ENCODE assay signal across 7 cellular contexts in the genomic region with DNA sequence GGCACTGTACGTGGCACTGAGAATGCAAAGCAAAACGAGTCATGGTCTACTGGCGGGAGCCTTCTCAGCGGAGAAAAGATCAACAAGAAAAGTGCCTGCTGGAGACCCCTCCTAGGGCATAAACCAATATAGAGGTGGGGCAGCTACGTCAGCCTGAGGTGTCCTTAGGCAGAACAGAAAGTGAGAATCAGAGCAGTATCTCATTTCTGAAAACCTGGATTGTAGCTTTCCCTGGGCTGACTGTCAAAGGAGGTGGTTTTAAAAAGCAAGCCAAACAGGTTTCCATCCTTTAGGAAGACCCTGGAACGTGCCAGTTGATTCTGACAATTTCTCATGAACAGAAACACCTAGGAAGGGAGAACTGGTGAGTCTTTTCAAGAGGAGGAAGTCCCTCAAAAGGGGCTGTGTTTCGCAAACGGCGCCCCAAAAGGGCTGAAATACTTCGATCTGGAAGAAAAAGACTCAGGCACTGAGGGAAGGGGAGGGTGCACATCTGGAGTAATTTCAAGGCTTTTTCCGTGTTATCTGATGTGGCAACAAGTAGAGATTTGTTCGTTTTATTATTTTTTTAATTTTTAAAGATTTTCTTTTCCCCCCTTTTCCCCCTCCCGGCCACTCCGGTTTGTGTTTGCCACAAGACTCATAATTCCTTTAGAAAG. TPM values are rescaled to one million over a fixed set of nuclear protein-coding genes. Genes with fewer than 3 reads are reported as not detected.
A peak's percentile ranks its signal among the peaks of the same experiment; 100 is the strongest.
DNase-seq lines count a peak whose midpoint lies in the region; ATAC-seq, FAIRE-seq and TF ChIP-seq lines count a peak whose summit lies in the region.
"Not testable (repeated sequence)": the region's sequence is repeated elsewhere in the genome, so short reads cannot be mapped to it uniquely, and the experiment has no call there.

No MANE protein-coding gene starts in this region.

- H3K4me3 ChIP-seq in GM23338 (peak overlapping the region; percentile 53), mononuclear cell (ENCODE audit: low read length) (peak overlapping the region; percentile 40), spleen (peak overlapping the region in 7 of 8 donors; percentile 7 to 58 (median 26))
- not testable (repeated sequence) for H3K4me3 ChIP-seq in PC-3 (ENCODE audit: low read length); astrocyte (ENCODE audit: insufficient read depth, low read depth, low read length); esophagus (ENCODE audit: low read depth in 1 of 2, low read length in 2 of 2)

- not testable (repeated sequence) for H3K9ac ChIP-seq in PC-3 (ENCODE audit: low read length); astrocyte (ENCODE audit: low read length)

- WGBS in esophagus, 2 donors: 16 to 17% methylated on average over 9 to 12 of the region's 14 CpGs
- WGBS in spleen, 5 donors: 5 to 24% (median 10%) methylated on average over 9 to 11 of the region's 14 CpGs

- POLR2A ChIA-PET in PC-3 (lab: Charles Lee; ENCODE audit: unreplicated experiment); activated CD8-positive, alpha-beta T cell treated with anti-CD3 and anti-CD28 coated beads for 36 hours (lab: Charles Lee): not testable (repeated sequence)

- not testable (repeated sequence) for H2AFZ ChIP-seq in GM23338; PC-3 (ENCODE audit: low read length); astrocyte (ENCODE audit: low read depth, low read length)

- TF ChIP-seq CTCF in GM23338 (conservative IDR thresholded peaks at IDR 0.05; ENCODE audit: low read depth in 2 of 2); PC-3 (conservative IDR thresholded peaks at IDR 0.05; ENCODE audit: low read depth, low read length); activated CD8-positive, alpha-beta T cell treated with anti-CD3 and anti-CD28 coated beads for 36 hours (IDR thresholded peaks at IDR 0.05); astrocyte (IDR thresholded peaks at IDR 0.05; ENCODE audit: insufficient read depth, low read depth, low read length); spleen (IDR thresholded peaks at IDR 0.05 in 8 of 11, conservative IDR thresholded peaks at IDR 0.05 in 3 of 11): not testable (repeated sequence)

- DNase-seq in GM23338 (ENCODE audit: low spot score); astrocyte (ENCODE audit: low read depth); spleen: not testable (repeated sequence)
- peak; percentile 7 for DNase-seq in PC-3
- DNase-seq in activated CD8-positive, alpha-beta T cell treated with anti-CD3 and anti-CD28 coated beads for 36 hours: peak; percentile 38

- H3K4me3 Mint-ChIP-seq in GM23338 (peak overlapping the region; percentile 62), astrocyte (ENCODE audit: unreplicated experiment) (peak overlapping the region; percentile 73)
- H3K4me3 Mint-ChIP-seq in activated CD8-positive, alpha-beta T cell treated with anti-CD3 and anti-CD28 coated beads for 36 hours: peak overlapping the region; percentile 80

- not testable (repeated sequence) for H3K9me2 ChIP-seq in GM23338 (ENCODE audit: insufficient read depth); PC-3 (replicated peaks; ENCODE audit: low read length)

- not testable (repeated sequence) for H3K79me2 ChIP-seq in GM23338 (replicated peaks; ENCODE audit: insufficient read depth); PC-3 (ENCODE audit: low read length); astrocyte (ENCODE audit: insufficient read depth, low read length)

- CTCF ChIA-PET in PC-3 (lab: Charles Lee); activated CD8-positive, alpha-beta T cell treated with anti-CD3 and anti-CD28 coated beads for 36 hours (lab: Charles Lee): not testable (repeated sequence)

- H4K20me1 ChIP-seq in GM23338 (replicated peaks; ENCODE audit: insufficient read depth); PC-3 (ENCODE audit: low read length); astrocyte (ENCODE audit: insufficient read depth, low read length): not testable (repeated sequence)

- not testable (repeated sequence) for H3K36me3 Mint-ChIP-seq in GM23338 (ENCODE audit: low read depth); activated CD8-positive, alpha-beta T cell treated with anti-CD3 and anti-CD28 coated beads for 36 hours (ENCODE audit: low read depth); astrocyte (ENCODE audit: low read depth, unreplicated experiment)

- not testable (repeated sequence) for H3K27ac Mint-ChIP-seq in GM23338; astrocyte (ENCODE audit: unreplicated experiment)
- H3K27ac Mint-ChIP-seq in activated CD8-positive, alpha-beta T cell treated with anti-CD3 and anti-CD28 coated beads for 36 hours: peak overlapping the region; percentile 93

- not testable (repeated sequence) for H3K4me1 Mint-ChIP-seq in GM23338; activated CD8-positive, alpha-beta T cell treated with anti-CD3 and anti-CD28 coated beads for 36 hours (ENCODE audit: low read depth); astrocyte (ENCODE audit: low read depth, unreplicated experiment)

- H3K9me3 Mint-ChIP-seq in GM23338; activated CD8-positive, alpha-beta T cell treated with anti-CD3 and anti-CD28 coated beads for 36 hours; astrocyte (ENCODE audit: unreplicated experiment): not testable (repeated sequence)

- not testable (repeated sequence) for H3K36me3 ChIP-seq in GM23338 (ENCODE audit: insufficient read depth); PC-3 (ENCODE audit: low read depth, low read length); astrocyte (ENCODE audit: insufficient read depth, low read length); esophagus (ENCODE audit: control insufficient read depth in 2 of 2, insufficient read depth in 2 of 2, low read length in 1 of 2); spleen

- BruUV-seq in PC-3 (replicated peaks; lab: Mats Ljungman, UMichigan): not testable (repeated sequence)

- intact Hi-C loops in PC-3 (cut with micrococcal nuclease); activated CD8-positive, alpha-beta T cell treated with anti-CD3 and anti-CD28 coated beads for 36 hours (cut with micrococcal nuclease); spleen (cut with DNase I; ENCODE audit: low total_unique reads): not testable (repeated sequence)

- H3F3A ChIP-seq in GM23338 (replicated peaks; ENCODE audit: low read depth); PC-3 (ENCODE audit: low read length, unreplicated experiment): not testable (repeated sequence)

- H3K4me1 ChIP-seq in GM23338 (ENCODE audit: insufficient read depth); PC-3 (ENCODE audit: insufficient read depth, low read length); astrocyte (ENCODE audit: insufficient read depth, low read length); esophagus (ENCODE audit: control insufficient read depth in 2 of 2, insufficient read depth in 2 of 2, low read length in 1 of 2); mononuclear cell (ENCODE audit: insufficient read depth, low read length); spleen: not testable (repeated sequence)

- H3K4me2 ChIP-seq in GM23338 (peak overlapping the region; percentile 71), astrocyte (ENCODE audit: low read length) (peak overlapping the region; percentile 36)
- H3K4me2 ChIP-seq in PC-3 (ENCODE audit: low read length): not testable (repeated sequence)

- not testable (repeated sequence) for H3K27ac ChIP-seq in GM23338 (ENCODE audit: low read depth); PC-3 (ENCODE audit: low read length); astrocyte (ENCODE audit: low read depth, low read length)
- peak overlapping the region; percentile 31 to 54 for H3K27ac ChIP-seq in esophagus (ENCODE audit: low read depth in 2 of 2, low read length in 1 of 2)
- H3K27ac ChIP-seq in spleen: peak overlapping the region; percentile 27 to 87 (median 80)

- ATAC-seq in GM23338; PC-3; activated CD8-positive, alpha-beta T cell treated with anti-CD3 and anti-CD28 coated beads for 36 hours: not testable (repeated sequence)

- not testable (repeated sequence) for H3K27me3 ChIP-seq in GM23338 (ENCODE audit: insufficient read depth); PC-3 (ENCODE audit: low read length); astrocyte (ENCODE audit: insufficient read depth, low read length); esophagus (ENCODE audit: control insufficient read depth in 1 of 2, insufficient read depth in 2 of 2, low read length in 2 of 2); mononuclear cell (ENCODE audit: insufficient read depth, low read length); spleen (replicated peaks in 1 of 7)

- H3K27me3 Mint-ChIP-seq in GM23338 (ENCODE audit: insufficient read depth, low read depth, poor library complexity); activated CD8-positive, alpha-beta T cell treated with anti-CD3 and anti-CD28 coated beads for 36 hours; astrocyte (ENCODE audit: low read depth, unreplicated experiment): not testable (repeated sequence)

- not testable (repeated sequence) for TF ChIP-seq POLR2A in spleen (IDR thresholded peaks at IDR 0.05)

- FAIRE-seq in astrocyte (lab: Jason Lieb, UNC): not testable (repeated sequence)

- not testable (repeated sequence) for H3K9me3 ChIP-seq in PC-3 (ENCODE audit: low read length); astrocyte (ENCODE audit: insufficient read depth, low read depth, low read length); esophagus (ENCODE audit: control insufficient read depth in 2 of 2, insufficient read depth in 1 of 2, low read depth in 1 of 2, low read length in 1 of 2); mononuclear cell (ENCODE audit: low read depth, low read length); spleen

RNA-seq across cellular contexts. Expression of gene PPIAL4C, which starts 22.5 kb away (rescaled TPM):
- total RNA-seq in GM23338 (2014; rRNA removed; shearing (Covaris generic)): not detected in 2 replicates
- polyA plus RNA-seq in GM23338 (2016; fragmentation: Nextera tagmentation; extraction: Ambion mirVana) (0.59 TPM in 1 of 2 replicates, not detected in the other), esophagus (not detected), spleen (under 1 TPM in 2 of 3 donors, not detected in 1; 0.74 to 0.87 TPM)
- total RNA-seq in PC-3 (2014; rRNA removed) (not detected in 2 replicates), astrocyte (not detected in 2 replicates), mononuclear cell (0.31 TPM), spleen (1 to 10 TPM; 1.9 to 6.6 (median 2.8) TPM)
- not detected for total RNA-seq in activated CD8-positive, alpha-beta T cell treated with anti-CD3 and anti-CD28 coated beads for 36 hours
